8 cellular contexts compared by ENCODE assay signal in the genomic region with DNA sequence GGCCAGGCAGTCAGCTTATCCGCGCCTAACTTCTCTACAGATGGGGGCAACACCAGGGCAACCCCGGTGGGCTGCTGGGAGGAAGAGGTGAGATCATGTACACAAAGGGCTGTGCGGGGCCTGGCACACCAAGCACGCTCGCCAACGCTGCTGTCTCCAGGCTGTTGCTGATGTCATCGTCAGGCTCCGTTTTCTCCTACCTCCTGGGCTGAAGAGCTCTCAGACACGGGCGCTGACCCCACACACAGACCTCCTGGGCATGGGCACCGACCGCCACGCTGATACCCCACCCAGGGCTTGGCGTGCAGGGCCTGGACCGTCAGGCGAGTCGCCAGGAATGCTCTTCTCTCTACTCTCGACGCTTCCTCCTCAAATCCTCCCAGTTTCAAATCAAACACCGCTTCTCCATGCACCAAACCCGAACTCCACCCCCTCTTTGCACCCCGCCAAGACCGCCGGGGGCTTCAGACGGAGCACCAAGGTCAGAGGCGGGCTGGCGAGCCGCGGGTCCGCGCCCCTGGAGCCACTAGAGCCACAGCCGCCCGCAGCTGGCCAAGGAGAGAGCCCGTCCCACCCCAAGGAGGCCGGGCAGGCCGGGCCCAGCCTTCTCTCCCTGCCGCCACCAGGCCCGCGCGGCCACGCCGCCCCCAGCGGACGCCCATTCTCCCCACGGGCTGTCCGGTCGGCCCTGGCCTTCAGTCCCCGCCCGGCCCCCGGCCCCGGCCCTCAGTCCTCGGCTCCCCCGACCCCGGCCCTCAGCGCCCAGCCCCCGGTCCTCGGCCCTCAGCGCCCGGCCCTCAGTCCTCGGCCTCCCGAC. TPM values are rescaled to one million over a fixed set of nuclear protein-coding genes. Genes with fewer than 3 reads are reported as not detected.
DNase-seq lines count a peak whose midpoint lies in the region; ATAC-seq and TF ChIP-seq lines count a peak whose summit lies in the region.

No MANE protein-coding gene starts in this region.

- H3K4me3 Mint-ChIP-seq in activated CD4-positive, alpha-beta memory T cell treated with anti-CD3 and anti-CD28 coated beads for 36 hours: peak overlapping the region; percentile 95

- peak overlapping the region; percentile 78 for H3K27ac Mint-ChIP-seq in activated CD4-positive, alpha-beta memory T cell treated with anti-CD3 and anti-CD28 coated beads for 36 hours

- intact Hi-C loops in activated CD4-positive, alpha-beta memory T cell treated with anti-CD3 and anti-CD28 coated beads for 36 hours (cut with micrococcal nuclease): loop anchor here (2.0 to 5.0 kb wide), 3 partner anchors 21 to 132 kb away; a partner anchor contains a TSS
- intact Hi-C loops in posterior vena cava (cut with DNase I): loop anchor here in 1 of 2 donors (10.0 kb wide), 1 partner anchor 229 kb away; a partner anchor contains a TSS

- H3K36me3 Mint-ChIP-seq in activated CD4-positive, alpha-beta memory T cell treated with anti-CD3 and anti-CD28 coated beads for 36 hours: no peaks in the 10 kb centered on the region

- H4K20me1 ChIP-seq in osteoblast (ENCODE audit: insufficient read depth, low read length): peaks cover 52% of the 10 kb centered on the region

- H3K36me3 ChIP-seq in osteoblast (ENCODE audit: insufficient read depth, low read length): no peaks in the 10 kb centered on the region

- H3K27ac ChIP-seq in osteoblast (ENCODE audit: low read depth, low read length): peak overlapping the region; percentile 63

- H3K4me3 ChIP-seq in fibroblast of pulmonary artery (replicated peaks; ENCODE audit: low read depth, low read length) (peak overlapping the region; percentile 53), osteoblast (ENCODE audit: insufficient read depth, low read length) (peak overlapping the region; percentile 81)

- CTCF ChIA-PET in activated CD4-positive, alpha-beta memory T cell treated with anti-CD3 and anti-CD28 coated beads for 36 hours (lab: Charles Lee): interaction anchor here (0.7 to 3.6 kb wide), 12 partner anchors 9 to 223 kb away, joined by 3 to 12 read pairs (median 4); a partner anchor contains a TSS

- peaks cover 55% of the 10 kb centered on the region for H3K79me2 ChIP-seq in osteoblast (ENCODE audit: insufficient read depth, low read length)

- peak; percentile 2 for ATAC-seq in HG02759 (IDR thresholded peaks at IDR 0.05; ENCODE audit: unreplicated experiment)
- ATAC-seq in GM18858 (IDR thresholded peaks at IDR 0.05; ENCODE audit: unreplicated experiment): no peak

- DNase-seq in AG08396 (ENCODE audit: low spot score) (peak; percentile 84), fibroblast of pulmonary artery (ENCODE audit: low read depth) (peak; percentile 50), osteoblast (ENCODE audit: insufficient read length, low spot score, missing footprints) (peak; percentile 99), NCI-H226 (no peak), posterior vena cava (ENCODE audit: low spot score) (no peak)
- peak; percentile 66 for DNase-seq in activated CD4-positive, alpha-beta memory T cell treated with anti-CD3 and anti-CD28 coated beads for 36 hours

- no peaks in the 10 kb centered on the region for H3K9me3 ChIP-seq in osteoblast (ENCODE audit: low read depth, low read length)

- H3K9me3 Mint-ChIP-seq in activated CD4-positive, alpha-beta memory T cell treated with anti-CD3 and anti-CD28 coated beads for 36 hours: no peaks in the 10 kb centered on the region

- TF ChIP-seq CTCF in fibroblast of pulmonary artery (IDR thresholded peaks at IDR 0.05; ENCODE audit: low read length, missing control alignments) (no peak), osteoblast (IDR thresholded peaks at IDR 0.05; ENCODE audit: extremely low read depth, low read depth, low read length) (no peak)

- peak overlapping the region; percentile 47 for H2AFZ ChIP-seq in osteoblast (ENCODE audit: low read length)

- no peaks in the 10 kb centered on the region for H3K27me3 Mint-ChIP-seq in activated CD4-positive, alpha-beta memory T cell treated with anti-CD3 and anti-CD28 coated beads for 36 hours

- peak overlapping the region; percentile 94 for H3K4me2 ChIP-seq in osteoblast (ENCODE audit: insufficient read depth, low read length)

- peaks cover 54% of the 10 kb centered on the region for H3K4me1 Mint-ChIP-seq in activated CD4-positive, alpha-beta memory T cell treated with anti-CD3 and anti-CD28 coated beads for 36 hours (ENCODE audit: low read depth)

- H3K27me3 ChIP-seq in osteoblast (ENCODE audit: insufficient read depth, low read length): no peaks in the 10 kb centered on the region

- POLR2A ChIA-PET in activated CD4-positive, alpha-beta memory T cell treated with anti-CD3 and anti-CD28 coated beads for 36 hours (lab: Charles Lee): interaction anchor here (1.0 to 1.7 kb wide), 4 partner anchors 34 to 62 kb away, joined by 4 to 7 read pairs (median 4); a partner anchor contains a TSS

- H3K4me1 ChIP-seq in osteoblast (ENCODE audit: insufficient read depth, low read length): peaks cover 18% of the 10 kb centered on the region

RNA-seq across cellular contexts. Expression of a gene that starts 0.8 kb away (rescaled TPM):
- total RNA-seq in activated CD4-positive, alpha-beta memory T cell treated with anti-CD3 and anti-CD28 coated beads for 36 hours: 100 to 1,000 TPM; 110 to 112 TPM
- total RNA-seq in osteoblast (74.3 and 93.0 TPM in 2 replicates), posterior vena cava (10 to 100 TPM; 58.5 to 83.8 TPM)

RNA-seq across cellular contexts. Expression of a gene that starts 7.3 kb away (rescaled TPM):
- 1 to 10 TPM; 7.3 to 7.4 TPM for total RNA-seq in activated CD4-positive, alpha-beta memory T cell treated with anti-CD3 and anti-CD28 coated beads for 36 hours
- total RNA-seq in osteoblast (9.1 and 9.4 TPM in 2 replicates), posterior vena cava (under 1 TPM; 0.14 to 0.56 TPM)

RNA-seq across cellular contexts. Expression of a gene that starts 12.6 kb away (rescaled TPM):
- under 1 TPM; 0.39 to 0.59 TPM for total RNA-seq in activated CD4-positive, alpha-beta memory T cell treated with anti-CD3 and anti-CD28 coated beads for 36 hours
- total RNA-seq in osteoblast (under 0.01 TPM in 1 of 2 replicates, not detected in the other), posterior vena cava (not detected)

RNA-seq across cellular contexts. Expression of a gene that starts 33.4 kb away (rescaled TPM):
- 10 to 100 TPM; 62.1 to 63.8 TPM for total RNA-seq in activated CD4-positive, alpha-beta memory T cell treated with anti-CD3 and anti-CD28 coated beads for 36 hours
- 56.8 and 60.7 TPM in 2 replicates for total RNA-seq in osteoblast
- 10 to 100 TPM; 39.0 to 53.3 TPM for total RNA-seq in posterior vena cava

RNA-seq across cellular contexts. Expression of a gene that starts 34.0 kb away (rescaled TPM):
- total RNA-seq in activated CD4-positive, alpha-beta memory T cell treated with anti-CD3 and anti-CD28 coated beads for 36 hours: 100 to 1,000 TPM; 134 to 138 TPM
- total RNA-seq in osteoblast (24.2 and 27.5 TPM in 2 replicates), posterior vena cava (10 to 100 TPM; 32.1 to 32.7 TPM)

Comparison
In these comparisons a context has a peak if more than half of its experiments do, and no peak if none do; other contexts are left out.
1. DNase-seq: peak in AG08396 (single experiment), activated CD4-positive, alpha-beta memory T cell treated with anti-CD3 and anti-CD28 coated beads for 36 hours (single experiment), fibroblast of pulmonary artery (single experiment) and osteoblast (single experiment); none in NCI-H226 (single experiment) and posterior vena cava (single experiment).